Comparison of ENCODE assay signal across 1 cellular context in genomic region chr6:10904015-10904414, GRCh38.
TF ChIP-seq lines count a peak whose summit lies in the region.

No MANE protein-coding gene starts in this region.

TF ChIP-seq in H1, 55 proteins besides CTCF, POLR2A, EP300 and RAD21 (continued from another document):
- TF ChIP-seq, protein P1, sequence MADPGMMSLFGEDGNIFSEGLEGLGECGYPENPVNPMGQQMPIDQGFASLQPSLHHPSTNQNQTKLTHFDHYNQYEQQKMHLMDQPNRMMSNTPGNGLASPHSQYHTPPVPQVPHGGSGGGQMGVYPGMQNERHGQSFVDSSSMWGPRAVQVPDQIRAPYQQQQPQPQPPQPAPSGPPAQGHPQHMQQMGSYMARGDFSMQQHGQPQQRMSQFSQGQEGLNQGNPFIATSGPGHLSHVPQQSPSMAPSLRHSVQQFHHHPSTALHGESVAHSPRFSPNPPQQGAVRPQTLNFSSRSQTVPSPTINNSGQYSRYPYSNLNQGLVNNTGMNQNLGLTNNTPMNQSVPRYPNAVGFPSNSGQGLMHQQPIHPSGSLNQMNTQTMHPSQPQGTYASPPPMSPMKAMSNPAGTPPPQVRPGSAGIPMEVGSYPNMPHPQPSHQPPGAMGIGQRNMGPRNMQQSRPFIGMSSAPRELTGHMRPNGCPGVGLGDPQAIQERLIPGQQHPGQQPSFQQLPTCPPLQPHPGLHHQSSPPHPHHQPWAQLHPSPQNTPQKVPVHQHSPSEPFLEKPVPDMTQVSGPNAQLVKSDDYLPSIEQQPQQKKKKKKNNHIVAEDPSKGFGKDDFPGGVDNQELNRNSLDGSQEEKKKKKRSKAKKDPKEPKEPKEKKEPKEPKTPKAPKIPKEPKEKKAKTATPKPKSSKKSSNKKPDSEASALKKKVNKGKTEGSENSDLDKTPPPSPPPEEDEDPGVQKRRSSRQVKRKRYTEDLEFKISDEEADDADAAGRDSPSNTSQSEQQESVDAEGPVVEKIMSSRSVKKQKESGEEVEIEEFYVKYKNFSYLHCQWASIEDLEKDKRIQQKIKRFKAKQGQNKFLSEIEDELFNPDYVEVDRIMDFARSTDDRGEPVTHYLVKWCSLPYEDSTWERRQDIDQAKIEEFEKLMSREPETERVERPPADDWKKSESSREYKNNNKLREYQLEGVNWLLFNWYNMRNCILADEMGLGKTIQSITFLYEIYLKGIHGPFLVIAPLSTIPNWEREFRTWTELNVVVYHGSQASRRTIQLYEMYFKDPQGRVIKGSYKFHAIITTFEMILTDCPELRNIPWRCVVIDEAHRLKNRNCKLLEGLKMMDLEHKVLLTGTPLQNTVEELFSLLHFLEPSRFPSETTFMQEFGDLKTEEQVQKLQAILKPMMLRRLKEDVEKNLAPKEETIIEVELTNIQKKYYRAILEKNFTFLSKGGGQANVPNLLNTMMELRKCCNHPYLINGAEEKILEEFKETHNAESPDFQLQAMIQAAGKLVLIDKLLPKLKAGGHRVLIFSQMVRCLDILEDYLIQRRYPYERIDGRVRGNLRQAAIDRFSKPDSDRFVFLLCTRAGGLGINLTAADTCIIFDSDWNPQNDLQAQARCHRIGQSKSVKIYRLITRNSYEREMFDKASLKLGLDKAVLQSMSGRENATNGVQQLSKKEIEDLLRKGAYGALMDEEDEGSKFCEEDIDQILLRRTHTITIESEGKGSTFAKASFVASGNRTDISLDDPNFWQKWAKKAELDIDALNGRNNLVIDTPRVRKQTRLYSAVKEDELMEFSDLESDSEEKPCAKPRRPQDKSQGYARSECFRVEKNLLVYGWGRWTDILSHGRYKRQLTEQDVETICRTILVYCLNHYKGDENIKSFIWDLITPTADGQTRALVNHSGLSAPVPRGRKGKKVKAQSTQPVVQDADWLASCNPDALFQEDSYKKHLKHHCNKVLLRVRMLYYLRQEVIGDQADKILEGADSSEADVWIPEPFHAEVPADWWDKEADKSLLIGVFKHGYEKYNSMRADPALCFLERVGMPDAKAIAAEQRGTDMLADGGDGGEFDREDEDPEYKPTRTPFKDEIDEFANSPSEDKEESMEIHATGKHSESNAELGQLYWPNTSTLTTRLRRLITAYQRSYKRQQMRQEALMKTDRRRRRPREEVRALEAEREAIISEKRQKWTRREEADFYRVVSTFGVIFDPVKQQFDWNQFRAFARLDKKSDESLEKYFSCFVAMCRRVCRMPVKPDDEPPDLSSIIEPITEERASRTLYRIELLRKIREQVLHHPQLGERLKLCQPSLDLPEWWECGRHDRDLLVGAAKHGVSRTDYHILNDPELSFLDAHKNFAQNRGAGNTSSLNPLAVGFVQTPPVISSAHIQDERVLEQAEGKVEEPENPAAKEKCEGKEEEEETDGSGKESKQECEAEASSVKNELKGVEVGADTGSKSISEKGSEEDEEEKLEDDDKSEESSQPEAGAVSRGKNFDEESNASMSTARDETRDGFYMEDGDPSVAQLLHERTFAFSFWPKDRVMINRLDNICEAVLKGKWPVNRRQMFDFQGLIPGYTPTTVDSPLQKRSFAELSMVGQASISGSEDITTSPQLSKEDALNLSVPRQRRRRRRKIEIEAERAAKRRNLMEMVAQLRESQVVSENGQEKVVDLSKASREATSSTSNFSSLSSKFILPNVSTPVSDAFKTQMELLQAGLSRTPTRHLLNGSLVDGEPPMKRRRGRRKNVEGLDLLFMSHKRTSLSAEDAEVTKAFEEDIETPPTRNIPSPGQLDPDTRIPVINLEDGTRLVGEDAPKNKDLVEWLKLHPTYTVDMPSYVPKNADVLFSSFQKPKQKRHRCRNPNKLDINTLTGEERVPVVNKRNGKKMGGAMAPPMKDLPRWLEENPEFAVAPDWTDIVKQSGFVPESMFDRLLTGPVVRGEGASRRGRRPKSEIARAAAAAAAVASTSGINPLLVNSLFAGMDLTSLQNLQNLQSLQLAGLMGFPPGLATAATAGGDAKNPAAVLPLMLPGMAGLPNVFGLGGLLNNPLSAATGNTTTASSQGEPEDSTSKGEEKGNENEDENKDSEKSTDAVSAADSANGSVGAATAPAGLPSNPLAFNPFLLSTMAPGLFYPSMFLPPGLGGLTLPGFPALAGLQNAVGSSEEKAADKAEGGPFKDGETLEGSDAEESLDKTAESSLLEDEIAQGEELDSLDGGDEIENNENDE (IDR thresholded peaks at IDR 0.05; ENCODE audit: insufficient replicate concordance, low read length) = no peak
- no peak for TF ChIP-seq HDAC2 (IDR thresholded peaks at IDR 0.05; ENCODE audit: borderline replicate concordance in 1 of 2, low read depth in 2 of 2, low read length in 2 of 2)
- TF ChIP-seq CEBPB (IDR thresholded peaks at IDR 0.05; ENCODE audit: low read depth, low read length) = peak; percentile 74; the same call in 1 of the 2 replicates
- no peak for TF ChIP-seq SUZ12 (IDR thresholded peaks at IDR 0.05; ENCODE audit: low read length)
- no peak for TF ChIP-seq PHF8 (conservative IDR thresholded peaks at IDR 0.05; ENCODE audit: low read depth, low read length)
